ENCODE assay signal across 9 cellular contexts in the genomic region with DNA sequence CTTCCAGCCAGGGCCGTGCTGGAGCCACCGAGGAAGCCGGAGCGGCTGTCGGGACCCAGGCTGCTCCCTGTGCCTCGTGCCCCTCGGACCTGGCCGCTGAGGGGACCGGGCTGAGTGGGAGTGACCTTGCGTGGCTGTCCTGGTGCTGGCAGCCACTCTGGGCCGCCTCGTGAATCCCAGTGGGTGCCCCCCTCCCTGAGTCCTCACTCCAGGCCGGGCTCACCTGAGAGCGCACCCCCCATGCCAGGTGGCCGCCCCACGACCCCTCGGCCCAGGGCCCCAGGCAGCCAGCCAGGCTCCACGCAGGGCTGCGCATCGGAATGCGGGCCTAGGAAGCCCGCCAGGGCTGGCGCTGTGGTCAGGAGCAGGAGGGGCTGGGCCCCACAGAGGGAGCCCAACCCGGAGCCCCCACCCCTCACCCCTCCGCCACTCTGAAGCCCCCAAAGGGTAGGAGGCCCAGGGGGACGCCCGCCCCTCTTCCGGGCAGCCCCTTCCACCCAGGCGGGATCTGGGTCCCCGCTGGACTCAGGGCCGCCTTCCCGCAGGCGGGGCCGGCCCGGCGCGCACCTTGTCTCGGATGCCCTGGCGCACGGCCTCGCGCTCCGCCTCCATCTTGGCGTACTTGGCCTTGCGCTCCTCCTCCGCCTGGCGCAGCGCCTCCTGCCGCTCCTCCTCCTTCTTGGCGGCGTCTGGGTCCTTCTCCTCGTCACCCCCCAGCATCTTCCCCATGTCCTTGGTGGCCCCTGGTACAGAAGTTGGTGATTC. TPM values are rescaled to one million over a fixed set of nuclear protein-coding genes. Genes with fewer than 3 reads are reported as not detected.
DNase-seq lines count a peak whose midpoint lies in the region; ATAC-seq, FAIRE-seq and TF ChIP-seq lines count a peak whose summit lies in the region.
"Had no signal": no experiment of that assay in that cellular context is flagged by ENCODE, and none has a peak within 500 bp of the region (broad histone marks: within the 10 kb centered on the region; RNA-seq: fewer than 3 reads in every experiment).

No MANE protein-coding gene starts in this region.

- RAD21 ChIA-PET in GM12878 (lab: Charles Lee; ENCODE audit: unreplicated experiment) = no interaction called here

- 70% methylated on average over 20 of the region's 52 CpGs for WGBS in A549 (ENCODE audit: missing lambda C conversion rate)
- WGBS in GM12878 (ENCODE audit: insufficient coverage, insufficient replicate concordance, low lambda C conversion rate, missing lambda C conversion rate) = 55% methylated on average over 35 of the region's 52 CpGs

- peak overlapping the region; percentile 61 for H2AFZ ChIP-seq in PC-3 (ENCODE audit: low read length)
- peak overlapping the region; percentile 33 for H2AFZ ChIP-seq in GM12878 (ENCODE audit: control insufficient read depth, low read depth, low read length)

- peak overlapping the region; percentile 50 for H3K4me2 ChIP-seq in A549
- peak overlapping the region; percentile 72 for H3K4me2 ChIP-seq in PC-3 (ENCODE audit: low read length)
- H3K4me2 ChIP-seq in GM12878 (ENCODE audit: control insufficient read depth, insufficient read depth) = peak overlapping the region; percentile 87

- H3K36me3 Mint-ChIP-seq in natural killer cell = no peaks in the 10 kb centered on the region

- BruUV-seq in PC-3 (replicated peaks; lab: Mats Ljungman, UMichigan) (no TSS peak), GM12878 (replicated peaks; lab: Mats Ljungman, UMichigan) (no TSS peak)

- intact Hi-C loops in PC-3 (cut with micrococcal nuclease) (no loop called here), GM12878 (cut with micrococcal nuclease; ENCODE audit: unreplicated experiment) (no loop called here), natural killer cell (cut with micrococcal nuclease) (no loop called here)

- no peak overlapping the region for H3K27ac Mint-ChIP-seq in natural killer cell

- POLR2A ChIA-PET in A549 (lab: Yijun Ruan, JAX) (no interaction called here), PC-3 (lab: Charles Lee; ENCODE audit: unreplicated experiment) (no interaction called here), GM12878 (lab: Charles Lee) (no interaction called here)

- TF ChIP-seq POLR2A in A549 (IDR thresholded peaks at IDR 0.05; ENCODE audit: low read length) (no peak), GM12878 (IDR thresholded peaks at IDR 0.05; ENCODE audit: low read depth, low read length) (peak; percentile 48; the same call in 1 of the 2 replicates)

- peaks cover 43 to 48% of the 10 kb centered on the region in 2 donors for H3K27me3 Mint-ChIP-seq in natural killer cell (ENCODE audit: low read depth in 2 of 2)

- in situ Hi-C loops in GM12878 (cut with MboI) = no loop called here

- H3K4me1 Mint-ChIP-seq in natural killer cell = peaks cover 5 to 6% of the 10 kb centered on the region in 2 donors

- TF ChIP-seq CTCF in A549 (IDR thresholded peaks at IDR 0.05) = no peak
- TF ChIP-seq CTCF in PC-3 (conservative IDR thresholded peaks at IDR 0.05; ENCODE audit: low read depth, low read length) = no peak
- peak in 1 of 3 experiments; percentile 12; a peak in 1 of 6 replicates for TF ChIP-seq CTCF in GM12878 (IDR thresholded peaks at IDR 0.05 in 2 of 3, conservative IDR thresholded peaks at IDR 0.05 in 1 of 3; ENCODE audit: control insufficient read depth in 2 of 3, extremely low read depth in 1 of 3, insufficient read depth in 1 of 3, low read depth in 3 of 3, low read length in 3 of 3)
- no peak for TF ChIP-seq CTCF in natural killer cell (IDR thresholded peaks at IDR 0.05)

- H3F3A ChIP-seq in PC-3 (ENCODE audit: low read length, unreplicated experiment) = no peaks in the 10 kb centered on the region

- peak overlapping the region; percentile 15; the same call in 1 of the 2 replicates for H3K9ac ChIP-seq in PC-3 (ENCODE audit: low read length)
- peak overlapping the region; percentile 20; the same call in 1 of the 2 replicates for H3K9ac ChIP-seq in GM12878 (ENCODE audit: control insufficient read depth, insufficient read depth, low read length)

- H3K4me3 ChIP-seq in A549 (no peak overlapping the region), PC-3 (ENCODE audit: low read length) (peak overlapping the region; percentile 50), GM12878 (peak overlapping the region; percentile 51; the same call in 1 of the 2 replicates)

- peak in 1 of 2 experiments; percentile 57; a peak in 3 of 6 replicates for ATAC-seq in A549
- peak; percentile 46 for ATAC-seq in PC-3
- ATAC-seq in GM12878 = peak; percentile 63
- ATAC-seq in natural killer cell = peak in 2 of 3 donors; percentile 31 to 41
- ATAC-seq in HG03521 (IDR thresholded peaks at IDR 0.05; ENCODE audit: unreplicated experiment) = no peak

- no peaks in the 10 kb centered on the region for H3K4me1 ChIP-seq in A549
- H3K4me1 ChIP-seq in PC-3 (ENCODE audit: insufficient read depth, low read length) = no peaks in the 10 kb centered on the region
- peaks cover 40% of the 10 kb centered on the region for H3K4me1 ChIP-seq in GM12878 (ENCODE audit: control insufficient read depth, insufficient read depth, low read length)

- FAIRE-seq in A549 (lab: Jason Lieb, UNC) = no peak
- no peak for FAIRE-seq in GM12878 (lab: Jason Lieb, UNC)
- FAIRE-seq: TTC549 had no signal

- no peak for TF ChIP-seq RAD21 in A549 (conservative IDR thresholded peaks at IDR 0.05 in 1 of 2, IDR thresholded peaks at IDR 0.05 in 1 of 2)
- TF ChIP-seq RAD21 in GM12878 (IDR thresholded peaks at IDR 0.05; ENCODE audit: insufficient read depth, low read depth, low read length) = no peak

- DNase-seq in A549 (ENCODE audit: low read depth in 1 of 2, low spot score in 1 of 2) = no peak
- peak; percentile 14 for DNase-seq in PC-3
- no peak for DNase-seq in GM12878 (ENCODE audit: low read depth, low spot score)
- DNase-seq in natural killer cell = no peak
- no peak for DNase-seq in SKM-1 treated with dmso at 0.1 percent for 144 hours (lab: John Stamatoyannopoulos, UW; ENCODE audit: unreplicated experiment)
- DNase-seq in DMS 273 (lab: John Stamatoyannopoulos, UW; ENCODE audit: unreplicated experiment) = no peak
- DNase-seq in NCI-H2107 treated with DMSO at 0.1 percent for 48 hours (lab: John Stamatoyannopoulos, UW; ENCODE audit: unreplicated experiment) = no peak

- H3K9me3 Mint-ChIP-seq in natural killer cell = no peaks in the 10 kb centered on the region

- H4K20me1 ChIP-seq in PC-3 (ENCODE audit: low read length) (no peaks in the 10 kb centered on the region), GM12878 (ENCODE audit: control insufficient read depth, insufficient read depth) (no peaks in the 10 kb centered on the region)

- H3K36me3 ChIP-seq in PC-3 (ENCODE audit: low read depth, low read length) (no peaks in the 10 kb centered on the region), GM12878 (ENCODE audit: control insufficient read depth in 2 of 2, insufficient read depth in 2 of 2, low read length in 1 of 2) (no peaks in the 10 kb centered on the region)

- no peaks in the 10 kb centered on the region for H3K9me3 ChIP-seq in A549
- H3K9me3 ChIP-seq in PC-3 (ENCODE audit: low read length) = no peaks in the 10 kb centered on the region
- H3K9me3 ChIP-seq in GM12878 (replicated peaks; ENCODE audit: control insufficient read depth, insufficient read depth, low read length) = no peaks in the 10 kb centered on the region

- SMC1A ChIA-PET in GM12878 (lab: Charles Lee; ENCODE audit: uncharacterized antibody, unreplicated experiment) = no interaction called here

- peak overlapping the region in 1 of 2 experiments; percentile 49; a peak in 1 of 6 replicates for H3K27ac ChIP-seq in A549
- H3K27ac ChIP-seq in PC-3 (ENCODE audit: low read length) = no peak overlapping the region
- H3K27ac ChIP-seq in GM12878 (ENCODE audit: control insufficient read depth, insufficient read depth) = no peak overlapping the region

- H3K27me3 ChIP-seq in PC-3 (ENCODE audit: low read length) (peaks cover 13% of the 10 kb centered on the region), GM12878 (replicated peaks in 1 of 2; ENCODE audit: control insufficient read depth in 2 of 2, insufficient read depth in 2 of 2, low read length in 1 of 2) (peaks cover 0 to 2% of the 10 kb centered on the region in 2 experiments; a peak in 2 of 4 replicates)

- no peak for TF ChIP-seq EP300 in A549 (IDR thresholded peaks at IDR 0.05)
- no peak for TF ChIP-seq EP300 in GM12878 (IDR thresholded peaks at IDR 0.05; ENCODE audit: borderline replicate concordance in 1 of 2, control insufficient read depth in 1 of 2, low read depth in 2 of 2, low read length in 2 of 2)

- H3K79me2 ChIP-seq in PC-3 (ENCODE audit: low read length) (no peaks in the 10 kb centered on the region), GM12878 (ENCODE audit: control insufficient read depth, insufficient read depth, low read length) (no peaks in the 10 kb centered on the region)

- no peak overlapping the region for H3K4me3 Mint-ChIP-seq in natural killer cell

- no peaks in the 10 kb centered on the region for H3K9me2 ChIP-seq in PC-3 (replicated peaks; ENCODE audit: low read length)

- CTCF ChIA-PET in A549 (lab: Yijun Ruan, JAX) (no interaction called here), PC-3 (lab: Charles Lee) (no interaction called here), GM12878 (lab: Yijun Ruan, JAX) (no interaction called here)

RNA-seq across cellular contexts. Expression of a gene that starts 33.9 kb away (rescaled TPM):
- 0.08 and 0.19 TPM in 2 replicates for polyA plus RNA-seq in A549 (2011; rRNA removed)
- polyA plus RNA-seq in A549 (2012; cell fraction: cytosol; rRNA removed) = 0.19 and 0.34 TPM in 2 replicates
- 0.32 and 0.37 TPM in 2 replicates for polyA plus RNA-seq in A549 (2012; cell fraction: nucleus; rRNA removed)
- 0.14 to 0.57 TPM (median 0.22 TPM) in 3 replicates for polyA plus RNA-seq in A549 (2017; fragmentation: RNase III; extraction: RNeasy Plus Mini Kit Qiagen cat#74134 plus additional on column Dnase treatment)
- not detected in 2 replicates for polyA minus RNA-seq in A549 (2011; rRNA and poly(A)+ RNA removed)
- 0.87 and 2.6 TPM in 2 replicates for total RNA-seq in PC-3 (2014; rRNA removed)
- 0.25 TPM in 1 of 2 replicates, not detected in the other for total RNA-seq in GM12878 (2013; cell fraction: nucleolus; rRNA removed)
- 0.16 TPM in 1 of 2 replicates, not detected in the other for total RNA-seq in GM12878 (2014; rRNA removed)
- 0.09 TPM in 1 of 2 replicates, not detected in the other for total RNA-seq in GM12878 (2014; rRNA removed; fragmentation: Illumina TruSeq; extraction: Trizol)
- 1.2 and 2.2 TPM in 2 replicates for total RNA-seq in GM12878 (2021)
- 0.10 TPM for polyA plus RNA-seq in GM12878 (2011; ENCODE audit: low read depth)
- not detected in 2 replicates for polyA plus RNA-seq in GM12878 (2011; rRNA removed)
- 0.06 TPM in 1 of 2 replicates, not detected in the other for polyA plus RNA-seq in GM12878 (2011; cell fraction: cytosol; rRNA removed)
- polyA plus RNA-seq in GM12878 (2011; cell fraction: nucleus; rRNA removed) = 0.12 and 0.46 TPM in 2 replicates
- polyA plus RNA-seq in GM12878 (2012) = 0.88 and 2.1 TPM in 2 replicates
- 0.04 TPM in 1 of 2 replicates, not detected in the other for polyA plus RNA-seq in GM12878 (2014; fragmentation: Illumina TruSeq; extraction: Trizol)
- polyA plus RNA-seq in GM12878 (2014; fragmentation: Nextera tagmentation; extraction: Ambion mirVana) = not detected
- polyA plus RNA-seq in GM12878 (2014; rRNA removed) = 0.28 and 0.57 TPM in 2 replicates
- under 1 TPM in 1 of 2 experiments, not detected in 1; 0.13 TPM for polyA plus RNA-seq in GM12878 (2016; fragmentation: Nextera tagmentation; extraction: Ambion mirVana)
- polyA minus RNA-seq in GM12878 (2011; rRNA and poly(A)+ RNA removed) = not detected in 2 replicates
- not detected in 2 replicates for polyA minus RNA-seq in GM12878 (2011; cell fraction: cytosol; rRNA and poly(A)+ RNA removed)
- not detected in 2 replicates for polyA minus RNA-seq in GM12878 (2011; cell fraction: nucleus; rRNA and poly(A)+ RNA removed)
- total RNA-seq in natural killer cell = not detected
